Comparison of ENCODE assay signal across 21 cellular contexts in genomic region chr15:35506272-35506870, GRCh38. TPM values are rescaled to one million over a fixed set of nuclear protein-coding genes. Genes with fewer than 3 reads are reported as not detected.
DNase-seq lines count a peak whose midpoint lies in the region; ATAC-seq and TF ChIP-seq lines count a peak whose summit lies in the region.
"Had no signal": no experiment of that assay in that cellular context is flagged by ENCODE, and none has a peak within 500 bp of the region (broad histone marks: within the 10 kb centered on the region; RNA-seq: fewer than 3 reads in every experiment).

No MANE protein-coding gene starts in this region.

- H3K36me3 ChIP-seq in OCI-LY7 (ENCODE audit: insufficient read depth, low read length), result no peaks in the 10 kb centered on the region
- no peaks in the 10 kb centered on the region for H3K36me3 ChIP-seq in smooth muscle cell (ENCODE audit: low read depth)
- H3K36me3 ChIP-seq: breast epithelium, left ventricle myocardium inferior had no signal

- no peaks in the 10 kb centered on the region for H3K27me3 ChIP-seq in smooth muscle cell (ENCODE audit: low read depth)
- H3K27me3 ChIP-seq: breast epithelium had no signal

- no peak overlapping the region for H3K4me3 ChIP-seq in OCI-LY7 (ENCODE audit: low read depth, low read length, poor library complexity, severe bottlenecking)
- no peak overlapping the region for H3K4me3 ChIP-seq in smooth muscle cell
- H3K4me3 ChIP-seq: breast epithelium, left ventricle myocardium inferior had no signal

- TF ChIP-seq CTCF in OCI-LY7 (conservative IDR thresholded peaks at IDR 0.05; ENCODE audit: low read length) (no peak), smooth muscle cell (IDR thresholded peaks at IDR 0.05; ENCODE audit: borderline replicate concordance, insufficient read depth, poor library complexity, severe bottlenecking) (no peak)

- H3F3A ChIP-seq in smooth muscle cell (ENCODE audit: low read depth), result no peaks in the 10 kb centered on the region

- no peak overlapping the region for H2AFZ ChIP-seq in OCI-LY7 (ENCODE audit: low read length)
- peak overlapping the region; percentile 22 for H2AFZ ChIP-seq in smooth muscle cell (ENCODE audit: low read depth)

- no peaks in the 10 kb centered on the region for H3K9me3 ChIP-seq in OCI-LY7 (ENCODE audit: low read length)
- H3K9me3 ChIP-seq in smooth muscle cell (replicated peaks; ENCODE audit: low read depth), result no peaks in the 10 kb centered on the region
- H3K9me3 ChIP-seq: breast epithelium, left ventricle myocardium inferior had no signal

- H3K9ac ChIP-seq in smooth muscle cell (ENCODE audit: low read depth), result no peak overlapping the region

- H3K4me1 ChIP-seq in OCI-LY7 (ENCODE audit: insufficient read depth, low read length, poor library complexity, severe bottlenecking) (peaks cover 10% of the 10 kb centered on the region), smooth muscle cell (ENCODE audit: low read depth) (peaks cover 28% of the 10 kb centered on the region)
- H3K4me1 ChIP-seq: breast epithelium, left ventricle myocardium inferior had no signal

- H3K4me2 ChIP-seq in OCI-LY7 (ENCODE audit: low read length) (peak overlapping the region; percentile 13; the same call in 1 of the 2 replicates), smooth muscle cell (no peak overlapping the region)

- H4K20me1 ChIP-seq in OCI-LY7 (ENCODE audit: insufficient read depth, low read length) (no peaks in the 10 kb centered on the region), smooth muscle cell (ENCODE audit: low read depth) (no peaks in the 10 kb centered on the region)

- WGBS in smooth muscle cell (ENCODE audit: low lambda C conversion rate), result 59% methylated on average over 5 of the region's 5 CpGs

- no peak for ATAC-seq in GM19023 (IDR thresholded peaks at IDR 0.05; ENCODE audit: unreplicated experiment)
- ATAC-seq: activated naive CD8-positive, alpha-beta T cell treated with anti-CD3 and anti-CD28 coated beads, Interleukin-2, amount 50 U/mL, for 24 hours; T-helper 17 cell had no signal

- H3K79me2 ChIP-seq in OCI-LY7 (ENCODE audit: insufficient read depth, low read depth, low read length), result no peaks in the 10 kb centered on the region
- no peaks in the 10 kb centered on the region for H3K79me2 ChIP-seq in smooth muscle cell (ENCODE audit: low read depth)

- CTCF ChIA-PET in OCI-LY7 (lab: Charles Lee; ENCODE audit: unreplicated experiment), result no interaction called here

- peak; percentile 10 for DNase-seq in NCI-H2107 treated with DMSO at 0.1 percent for 48 hours (lab: John Stamatoyannopoulos, UW; ENCODE audit: unreplicated experiment)
- DNase-seq in NCI-H2107 (lab: John Stamatoyannopoulos, UW), result no peak
- DNase-seq in OCI-LY7 (ENCODE audit: low spot score), result no peak
- DNase-seq in iPS-NIHi11 (ENCODE audit: low spot score), result peak; percentile 3
- no peak for DNase-seq in smooth muscle cell (lab: John Stamatoyannopoulos, UW; ENCODE audit: unreplicated experiment)
- no peak for DNase-seq in MV-4-11 (lab: John Stamatoyannopoulos, UW)
- DNase-seq in putamen (ENCODE audit: low spot score), result no peak
- DNase-seq: activated CD4-positive, alpha-beta T cell treated with anti-CD3 and anti-CD28 coated beads, Interleukin-2, amount 10 ng/mL, durations not matched to agents 7 days and 5 days; activated CD8-positive, alpha-beta memory T cell treated with anti-CD3 and anti-CD28 coated beads, Interleukin-2, amount 50 U/mL, for 4 hours; activated naive CD8-positive, alpha-beta T cell treated with anti-CD3 and anti-CD28 coated beads, Interleukin-2, amount 50 U/mL, for 24 hours; Calu3; GF-D8; left ventricle myocardium inferior; NCI-H1092 treated with DMSO at 0.1 percent for 48 hours; NCI-H2029 treated with DMSO at 0.1 percent for 48 hours; SHP77; stimulated activated CD8-positive, alpha-beta memory T cell treated with anti-CD3 and anti-CD28 coated beads, Interleukin-4, amount 100 ng/mL, for 48 hours; T-helper 17 cell had no signal

- intact Hi-C loops in OCI-LY7 (cut with micrococcal nuclease; ENCODE audit: unreplicated experiment), result no loop called here

- H3K27ac ChIP-seq in OCI-LY7 (ENCODE audit: low read depth, low read length, poor library complexity, severe bottlenecking), result no peak overlapping the region
- H3K27ac ChIP-seq in smooth muscle cell (ENCODE audit: low read depth), result no peak overlapping the region
- H3K27ac ChIP-seq: 22Rv1, breast epithelium, left ventricle myocardium inferior had no signal

- POLR2A ChIA-PET in OCI-LY7 (lab: Charles Lee), result no interaction called here

- no TSS peak for BruUV-seq in OCI-LY7 (replicated peaks; lab: Mats Ljungman, UMichigan)

- H3K9me2 ChIP-seq in OCI-LY7 (ENCODE audit: insufficient read depth, low read length), result no peaks in the 10 kb centered on the region

RNA-seq across cellular contexts. Expression of gene DPH6, which starts 39.6 kb away (rescaled TPM):
- 12.6 and 26.4 TPM in 2 replicates for total RNA-seq in OCI-LY7 (2014; rRNA removed; shearing (Covaris generic))
- total RNA-seq in OCI-LY7 (2022), result 20.3 and 21.4 TPM in 2 replicates
- 6.5 and 19.9 TPM in 2 replicates for total RNA-seq in smooth muscle cell
- polyA plus RNA-seq in smooth muscle cell, result 4.0 and 14.4 TPM in 2 replicates

Comparison
In these comparisons a context has a peak if more than half of its experiments do, and no peak if none do; other contexts are left out.
1. DNase-seq: peak in NCI-H2107 treated with DMSO at 0.1 percent for 48 hours (single experiment) and iPS-NIHi11 (single experiment); none in NCI-H2107 (single experiment), OCI-LY7 (single experiment), smooth muscle cell (single experiment), MV-4-11 (single experiment) and putamen (single experiment).